Comparison of ENCODE assay signal across 17 cellular contexts in genomic region chr15:68478853-68479252, GRCh38. TPM values are rescaled to one million over a fixed set of nuclear protein-coding genes. Genes with fewer than 3 reads are reported as not detected.
"Had no signal": no experiment of that assay in that cellular context is flagged by ENCODE, and none has a peak within 500 bp of the region (broad histone marks: within the 10 kb centered on the region; RNA-seq: fewer than 3 reads in every experiment).

No MANE protein-coding gene starts in this region.

- H3K27ac Mint-ChIP-seq: activated CD4-positive, alpha-beta T cell treated with anti-CD3 and anti-CD28 coated beads, Interleukin-2, amount 10 ng/mL, durations not matched to agents 24 days and 14 days; activated CD8-positive, alpha-beta T cell treated with anti-CD3 and anti-CD28 coated beads, Interleukin-2, amount 10 ng/mL, durations not matched to agents 7 days and 5 days; activated naive CD4-positive, alpha-beta T cell treated with anti-CD3 and anti-CD28 coated beads, Interleukin-2, amount 50 U/mL, for 72 hours; activated T-cell treated with anti-CD3 and anti-CD28 coated beads, Interleukin-2, amount 50 U/mL, for 72 hours; effector memory CD8-positive, alpha-beta T cell; naive thymus-derived CD4-positive, alpha-beta T cell; stimulated activated naive CD8-positive, alpha-beta T cell treated with anti-CD3 and anti-CD28 coated beads, Interleukin-15, amount 100 ng/mL, for 72 hours; T-helper 2 cell treated with Interferon-gamma antibody and Interleukin-4, amounts not matched to agents 5 μg/mL and 100 μg/mL, for 36 hours had no signal

- H3K4me3 Mint-ChIP-seq: activated CD4-positive, alpha-beta T cell treated with anti-CD3 and anti-CD28 coated beads, Interleukin-2, amount 10 ng/mL, durations not matched to agents 24 days and 14 days; activated CD8-positive, alpha-beta T cell treated with anti-CD3 and anti-CD28 coated beads, Interleukin-2, amount 10 ng/mL, durations not matched to agents 7 days and 5 days; activated T-cell treated with anti-CD3 and anti-CD28 coated beads, Interleukin-2, amount 50 U/mL, for 72 hours; effector memory CD8-positive, alpha-beta T cell; naive thymus-derived CD4-positive, alpha-beta T cell; stimulated activated naive CD8-positive, alpha-beta T cell treated with anti-CD3 and anti-CD28 coated beads, Interleukin-15, amount 100 ng/mL, for 72 hours; T-helper 2 cell treated with Interferon-gamma antibody and Interleukin-4, amounts not matched to agents 5 μg/mL and 100 μg/mL, for 36 hours had no signal

- H3K36me3 Mint-ChIP-seq: activated naive CD4-positive, alpha-beta T cell treated with anti-CD3 and anti-CD28 coated beads, Interleukin-2, amount 50 U/mL, for 72 hours; naive thymus-derived CD4-positive, alpha-beta T cell had no signal

- H3K4me1 ChIP-seq: foreskin keratinocyte had no signal

- DNase-seq: activated CD4-positive, alpha-beta T cell treated with anti-CD3 and anti-CD28 coated beads, Interleukin-2, amount 10 ng/mL, durations not matched to agents 24 days and 14 days; activated CD4-positive, CD25-positive, alpha-beta regulatory T cell; activated CD8-positive, alpha-beta memory T cell treated with anti-CD3 and anti-CD28 coated beads, Interleukin-2, amount 50 U/mL, for 4 hours; activated CD8-positive, alpha-beta T cell treated with anti-CD3 and anti-CD28 coated beads, Interleukin-2, amount 10 ng/mL, durations not matched to agents 7 days and 5 days; activated gamma-delta T cell; activated T-cell treated with anti-CD3 and anti-CD28 coated beads, Interleukin-2, amount 50 U/mL, for 72 hours; amniotic stem cell; cerebellar nuclear complex; dermis blood vessel endothelial cell; effector memory CD8-positive, alpha-beta T cell; foreskin keratinocyte; mammary epithelial cell; naive thymus-derived CD4-positive, alpha-beta T cell; stimulated activated CD4-positive, alpha-beta T cell treated with anti-CD3 and anti-CD28 coated beads, Interleukin-1b, Interleukin-23, amount 100 ng/mL, for 48 hours; stimulated activated naive CD8-positive, alpha-beta T cell treated with anti-CD3 and anti-CD28 coated beads, Interleukin-15, amount 100 ng/mL, for 72 hours had no signal

- H3K9me3 Mint-ChIP-seq: activated CD4-positive, alpha-beta T cell treated with anti-CD3 and anti-CD28 coated beads, Interleukin-2, amount 10 ng/mL, durations not matched to agents 24 days and 14 days; activated naive CD4-positive, alpha-beta T cell treated with anti-CD3 and anti-CD28 coated beads, Interleukin-2, amount 50 U/mL, for 72 hours; activated T-cell treated with anti-CD3 and anti-CD28 coated beads, Interleukin-2, amount 50 U/mL, for 72 hours; effector memory CD8-positive, alpha-beta T cell; stimulated activated naive CD8-positive, alpha-beta T cell treated with anti-CD3 and anti-CD28 coated beads, Interleukin-15, amount 100 ng/mL, for 72 hours; T-helper 2 cell treated with Interferon-gamma antibody and Interleukin-4, amounts not matched to agents 5 μg/mL and 100 μg/mL, for 36 hours had no signal

- ATAC-seq: activated CD8-positive, alpha-beta T cell treated with anti-CD3 and anti-CD28 coated beads, Interleukin-2, amount 10 ng/mL, durations not matched to agents 7 days and 5 days; activated naive CD4-positive, alpha-beta T cell treated with anti-CD3 and anti-CD28 coated beads, Interleukin-2, amount 50 U/mL, for 72 hours; activated T-cell treated with anti-CD3 and anti-CD28 coated beads, Interleukin-2, amount 50 U/mL, for 72 hours; effector memory CD8-positive, alpha-beta T cell; foreskin keratinocyte; naive thymus-derived CD4-positive, alpha-beta T cell; stimulated activated naive CD8-positive, alpha-beta T cell treated with anti-CD3 and anti-CD28 coated beads, Interleukin-15, amount 100 ng/mL, for 72 hours had no signal

- H3K4me1 Mint-ChIP-seq: activated CD4-positive, alpha-beta T cell treated with anti-CD3 and anti-CD28 coated beads, Interleukin-2, amount 10 ng/mL, durations not matched to agents 24 days and 14 days; naive thymus-derived CD4-positive, alpha-beta T cell; stimulated activated naive CD8-positive, alpha-beta T cell treated with anti-CD3 and anti-CD28 coated beads, Interleukin-15, amount 100 ng/mL, for 72 hours had no signal

- H3K27ac ChIP-seq: foreskin keratinocyte had no signal

RNA-seq across cellular contexts. Expression of gene ITGA11, which starts 46.9 kb away (rescaled TPM):
- total RNA-seq: foreskin keratinocyte had no signal
- polyA plus RNA-seq: foreskin keratinocyte had no signal
